1 cellular context compared by ENCODE assay signal in the genomic region with DNA sequence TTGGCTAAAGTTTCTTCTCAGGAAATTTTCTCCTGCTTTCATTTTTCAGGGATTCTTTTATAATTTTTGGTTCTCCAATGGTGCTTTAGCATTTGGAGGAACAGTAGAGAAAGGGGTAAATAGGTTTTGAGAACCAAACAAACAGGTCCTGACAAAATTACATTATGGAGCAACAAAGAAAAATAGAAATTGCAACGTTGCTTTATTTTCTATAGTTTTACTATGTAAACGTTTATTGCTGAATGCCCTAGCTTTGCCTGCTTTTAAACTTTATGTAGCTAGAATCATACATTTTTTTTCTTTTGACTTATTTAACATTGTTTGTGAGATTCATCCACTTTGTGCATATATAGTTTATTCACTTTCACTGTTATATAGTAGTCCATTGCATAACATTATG.
TF ChIP-seq lines count a peak whose summit lies in the region.

No MANE protein-coding gene starts in this region.

TF ChIP-seq in K562, 482 proteins besides CTCF, POLR2A, EP300 and RAD21 (continued from another document):
- TF ChIP-seq, protein P1, sequence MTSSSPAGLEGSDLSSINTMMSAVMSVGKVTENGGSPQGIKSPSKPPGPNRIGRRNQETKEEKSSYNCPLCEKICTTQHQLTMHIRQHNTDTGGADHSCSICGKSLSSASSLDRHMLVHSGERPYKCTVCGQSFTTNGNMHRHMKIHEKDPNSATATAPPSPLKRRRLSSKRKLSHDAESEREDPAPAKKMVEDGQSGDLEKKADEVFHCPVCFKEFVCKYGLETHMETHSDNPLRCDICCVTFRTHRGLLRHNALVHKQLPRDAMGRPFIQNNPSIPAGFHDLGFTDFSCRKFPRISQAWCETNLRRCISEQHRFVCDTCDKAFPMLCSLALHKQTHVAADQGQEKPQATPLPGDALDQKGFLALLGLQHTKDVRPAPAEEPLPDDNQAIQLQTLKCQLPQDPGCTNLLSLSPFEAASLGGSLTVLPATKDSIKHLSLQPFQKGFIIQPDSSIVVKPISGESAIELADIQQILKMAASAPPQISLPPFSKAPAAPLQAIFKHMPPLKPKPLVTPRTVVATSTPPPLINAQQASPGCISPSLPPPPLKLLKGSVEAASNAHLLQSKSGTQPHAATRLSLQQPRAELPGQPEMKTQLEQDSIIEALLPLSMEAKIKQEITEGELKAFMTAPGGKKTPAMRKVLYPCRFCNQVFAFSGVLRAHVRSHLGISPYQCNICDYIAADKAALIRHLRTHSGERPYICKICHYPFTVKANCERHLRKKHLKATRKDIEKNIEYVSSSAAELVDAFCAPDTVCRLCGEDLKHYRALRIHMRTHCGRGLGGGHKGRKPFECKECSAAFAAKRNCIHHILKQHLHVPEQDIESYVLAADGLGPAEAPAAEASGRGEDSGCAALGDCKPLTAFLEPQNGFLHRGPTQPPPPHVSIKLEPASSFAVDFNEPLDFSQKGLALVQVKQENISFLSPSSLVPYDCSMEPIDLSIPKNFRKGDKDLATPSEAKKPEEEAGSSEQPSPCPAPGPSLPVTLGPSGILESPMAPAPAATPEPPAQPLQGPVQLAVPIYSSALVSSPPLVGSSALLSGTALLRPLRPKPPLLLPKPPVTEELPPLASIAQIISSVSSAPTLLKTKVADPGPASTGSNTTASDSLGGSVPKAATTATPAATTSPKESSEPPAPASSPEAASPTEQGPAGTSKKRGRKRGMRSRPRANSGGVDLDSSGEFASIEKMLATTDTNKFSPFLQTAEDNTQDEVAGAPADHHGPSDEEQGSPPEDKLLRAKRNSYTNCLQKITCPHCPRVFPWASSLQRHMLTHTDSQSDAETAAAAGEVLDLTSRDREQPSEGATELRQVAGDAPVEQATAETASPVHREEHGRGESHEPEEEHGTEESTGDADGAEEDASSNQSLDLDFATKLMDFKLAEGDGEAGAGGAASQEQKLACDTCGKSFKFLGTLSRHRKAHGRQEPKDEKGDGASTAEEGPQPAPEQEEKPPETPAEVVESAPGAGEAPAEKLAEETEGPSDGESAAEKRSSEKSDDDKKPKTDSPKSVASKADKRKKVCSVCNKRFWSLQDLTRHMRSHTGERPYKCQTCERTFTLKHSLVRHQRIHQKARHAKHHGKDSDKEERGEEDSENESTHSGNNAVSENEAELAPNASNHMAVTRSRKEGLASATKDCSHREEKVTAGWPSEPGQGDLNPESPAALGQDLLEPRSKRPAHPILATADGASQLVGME (CRISPR knock-in tag; IDR thresholded peaks at IDR 0.05) = no peak
- no peak for TF ChIP-seq ZNF124 (CRISPR knock-in tag; IDR thresholded peaks at IDR 0.05)
- TF ChIP-seq, protein P2, sequence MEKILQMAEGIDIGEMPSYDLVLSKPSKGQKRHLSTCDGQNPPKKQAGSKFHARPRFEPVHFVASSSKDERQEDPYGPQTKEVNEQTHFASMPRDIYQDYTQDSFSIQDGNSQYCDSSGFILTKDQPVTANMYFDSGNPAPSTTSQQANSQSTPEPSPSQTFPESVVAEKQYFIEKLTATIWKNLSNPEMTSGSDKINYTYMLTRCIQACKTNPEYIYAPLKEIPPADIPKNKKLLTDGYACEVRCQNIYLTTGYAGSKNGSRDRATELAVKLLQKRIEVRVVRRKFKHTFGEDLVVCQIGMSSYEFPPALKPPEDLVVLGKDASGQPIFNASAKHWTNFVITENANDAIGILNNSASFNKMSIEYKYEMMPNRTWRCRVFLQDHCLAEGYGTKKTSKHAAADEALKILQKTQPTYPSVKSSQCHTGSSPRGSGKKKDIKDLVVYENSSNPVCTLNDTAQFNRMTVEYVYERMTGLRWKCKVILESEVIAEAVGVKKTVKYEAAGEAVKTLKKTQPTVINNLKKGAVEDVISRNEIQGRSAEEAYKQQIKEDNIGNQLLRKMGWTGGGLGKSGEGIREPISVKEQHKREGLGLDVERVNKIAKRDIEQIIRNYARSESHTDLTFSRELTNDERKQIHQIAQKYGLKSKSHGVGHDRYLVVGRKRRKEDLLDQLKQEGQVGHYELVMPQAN (IDR thresholded peaks at IDR 0.05; ENCODE audit: borderline replicate concordance) = no peak
- no peak for TF ChIP-seq MEF2A (IDR thresholded peaks at IDR 0.05; ENCODE audit: control insufficient read depth, low read depth, low read length)
- TF ChIP-seq ZNF212 (CRISPR knock-in tag; IDR thresholded peaks at IDR 0.05) = no peak
- no peak for TF ChIP-seq CBFB (CRISPR knock-in tag; IDR thresholded peaks at IDR 0.05)
- no peak for TF ChIP-seq FOXJ2 (tag; IDR thresholded peaks at IDR 0.05)
- TF ChIP-seq, protein P3, sequence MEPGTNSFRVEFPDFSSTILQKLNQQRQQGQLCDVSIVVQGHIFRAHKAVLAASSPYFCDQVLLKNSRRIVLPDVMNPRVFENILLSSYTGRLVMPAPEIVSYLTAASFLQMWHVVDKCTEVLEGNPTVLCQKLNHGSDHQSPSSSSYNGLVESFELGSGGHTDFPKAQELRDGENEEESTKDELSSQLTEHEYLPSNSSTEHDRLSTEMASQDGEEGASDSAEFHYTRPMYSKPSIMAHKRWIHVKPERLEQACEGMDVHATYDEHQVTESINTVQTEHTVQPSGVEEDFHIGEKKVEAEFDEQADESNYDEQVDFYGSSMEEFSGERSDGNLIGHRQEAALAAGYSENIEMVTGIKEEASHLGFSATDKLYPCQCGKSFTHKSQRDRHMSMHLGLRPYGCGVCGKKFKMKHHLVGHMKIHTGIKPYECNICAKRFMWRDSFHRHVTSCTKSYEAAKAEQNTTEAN (CRISPR knock-in tag; IDR thresholded peaks at IDR 0.05) = no peak
- no peak for TF ChIP-seq RBBP5 (IDR thresholded peaks at IDR 0.05; ENCODE audit: borderline replicate concordance, insufficient read depth, low read length, poor library complexity, severe bottlenecking)
- TF ChIP-seq HDAC3 (IDR thresholded peaks at IDR 0.05; ENCODE audit: borderline replicate concordance, partially characterized antibody) = no peak
- TF ChIP-seq ZNF766 (CRISPR knock-in tag; conservative IDR thresholded peaks at IDR 0.05) = no peak
